8 cellular contexts compared by ENCODE assay signal in the genomic region with DNA sequence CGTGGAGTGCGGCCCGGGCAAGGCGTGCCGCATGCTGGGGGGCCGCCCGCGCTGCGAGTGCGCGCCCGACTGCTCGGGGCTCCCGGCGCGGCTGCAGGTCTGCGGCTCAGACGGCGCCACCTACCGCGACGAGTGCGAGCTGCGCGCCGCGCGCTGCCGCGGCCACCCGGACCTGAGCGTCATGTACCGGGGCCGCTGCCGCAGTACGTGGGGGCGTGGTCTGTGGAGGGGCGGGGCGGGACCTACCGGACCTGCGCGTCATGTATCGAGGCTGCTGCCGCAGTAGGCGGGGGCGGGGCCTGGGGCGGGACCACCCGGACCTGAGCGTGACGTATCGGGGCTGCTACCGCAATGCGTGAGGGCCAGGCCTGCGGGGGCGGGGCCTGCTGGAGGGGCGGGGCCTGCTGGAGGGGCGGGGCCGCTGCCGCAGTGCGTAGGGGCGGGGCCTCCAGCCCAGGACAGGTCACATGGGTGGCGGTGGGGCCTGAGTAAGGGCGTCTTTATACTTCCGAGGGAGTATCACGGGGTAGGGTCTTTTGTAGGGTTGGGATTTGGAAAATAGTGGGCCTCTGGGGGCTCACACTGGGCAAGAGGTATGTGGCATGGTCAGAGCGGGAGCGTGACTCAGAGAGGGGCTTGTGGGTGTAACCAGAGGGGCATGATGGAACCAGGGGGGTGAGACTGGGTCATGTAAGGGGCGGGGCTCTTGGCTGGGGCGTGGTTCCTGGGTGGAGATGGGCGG. TPM values are rescaled to one million over a fixed set of nuclear protein-coding genes. Genes with fewer than 3 reads are reported as not detected.
DNase-seq lines count a peak whose midpoint lies in the region; ATAC-seq and TF ChIP-seq lines count a peak whose summit lies in the region.

No MANE protein-coding gene starts in this region.

- TF ChIP-seq CTCF in endothelial cell (IDR thresholded peaks at IDR 0.05; ENCODE audit: unreplicated experiment), result no peak

- DNase-seq in D341Med (ENCODE audit: low spot score), result peak; percentile 99
- peak; percentile 85 to 100 (median 100) for DNase-seq in HUDEP-2 (lab: John Stamatoyannopoulos, UW; ENCODE audit: unreplicated experiment in 76 of 76)
- peak; percentile 96 for DNase-seq in NOMO-1 treated with DMSO at 0.1 percent for 48 hours (lab: John Stamatoyannopoulos, UW; ENCODE audit: unreplicated experiment)
- peak; percentile 97 for DNase-seq in activated CD8-positive, alpha-beta memory T cell treated with anti-CD3 and anti-CD28 coated beads, Interleukin-2, amount 50 U/mL, for 1 hour (ENCODE audit: extremely low read depth)
- DNase-seq in endothelial cell (ENCODE audit: low spot score), result peak; percentile 100
- DNase-seq in middle frontal gyrus (ENCODE audit: extremely low spot score, low spot score), result peak; percentile 95
- DNase-seq in stimulated activated CD8-positive, alpha-beta memory T cell treated with anti-CD3 and anti-CD28 coated beads, Interleukin-2, amount 100 ng/mL, for 1 hour (ENCODE audit: low read depth in 2 of 2), result peak; percentile 100

- no peaks in the 10 kb centered on the region for H3K9me3 Mint-ChIP-seq in endothelial cell (ENCODE audit: unreplicated experiment)

- H3K36me3 Mint-ChIP-seq in endothelial cell (ENCODE audit: low read depth, unreplicated experiment), result no peaks in the 10 kb centered on the region

- peaks cover 4% of the 10 kb centered on the region for H3K27me3 Mint-ChIP-seq in endothelial cell (ENCODE audit: unreplicated experiment)

- peaks cover 2% of the 10 kb centered on the region for H3K4me1 Mint-ChIP-seq in endothelial cell (ENCODE audit: unreplicated experiment)

- peak; percentile 60 for ATAC-seq in GM21390 (IDR thresholded peaks at IDR 0.05; ENCODE audit: unreplicated experiment)

- H3K27ac Mint-ChIP-seq in endothelial cell (ENCODE audit: unreplicated experiment), result peak overlapping the region; percentile 91

- H3K4me3 Mint-ChIP-seq in endothelial cell (ENCODE audit: unreplicated experiment), result peak overlapping the region; percentile 93

RNA-seq across cellular contexts. Expression of gene FSTL3, which starts 4.3 kb away (rescaled TPM):
- 6.5 TPM for total RNA-seq in endothelial cell (ENCODE audit: unreplicated experiment)

RNA-seq across cellular contexts. Expression of gene PRSS57, which starts 14.8 kb away (rescaled TPM):
- not detected for total RNA-seq in endothelial cell (ENCODE audit: unreplicated experiment)

RNA-seq across cellular contexts. Expression of gene RNF126, which starts 17.4 kb away (rescaled TPM):
- total RNA-seq in endothelial cell (ENCODE audit: unreplicated experiment), result 41.7 TPM

RNA-seq across cellular contexts. Expression of gene PALM, which starts 28.3 kb away (rescaled TPM):
- total RNA-seq in endothelial cell (ENCODE audit: unreplicated experiment), result 42.0 TPM

RNA-seq across cellular contexts. Expression of gene FGF22, which starts 40.8 kb away (rescaled TPM):
- not detected for total RNA-seq in endothelial cell (ENCODE audit: unreplicated experiment)

Comparison
In these comparisons a context has a peak if more than half of its experiments do, and no peak if none do; other contexts are left out.
1. Peak in every context shown above with its lines: DNase-seq and ATAC-seq.